In the genomic region with DNA sequence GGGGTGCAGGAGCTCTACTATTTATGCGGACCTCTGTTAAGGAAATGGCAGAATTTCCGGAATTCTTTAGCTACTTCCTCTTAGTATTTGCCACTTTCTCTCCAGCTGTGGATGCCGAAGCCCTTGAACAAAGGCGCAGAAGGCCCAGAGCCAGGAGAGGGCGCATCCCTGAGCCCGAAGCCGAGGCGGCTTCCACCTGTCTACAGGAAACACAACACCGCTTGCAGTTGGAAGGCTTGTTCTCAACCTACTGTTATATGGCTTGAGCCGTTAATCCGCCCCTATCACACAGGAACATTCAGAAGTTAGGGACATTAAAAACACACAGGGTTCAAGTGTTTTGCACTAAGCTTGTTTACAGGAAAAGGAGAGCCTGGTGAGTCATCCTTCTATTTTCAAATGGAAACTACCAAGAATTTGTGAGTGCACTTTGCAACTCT, we compare ENCODE assay signal across 11 cellular contexts.
DNase-seq lines count a peak whose midpoint lies in the region; ATAC-seq and TF ChIP-seq lines count a peak whose summit lies in the region.
"Had no signal": no experiment of that assay in that cellular context is flagged by ENCODE, and none has a peak within 500 bp of the region (broad histone marks: within the 10 kb centered on the region; RNA-seq: fewer than 3 reads in every experiment).

No MANE protein-coding gene starts in this region.

- H3K56ac ChIP-seq in mesendoderm (ENCODE audit: low read length): no peak overlapping the region

- TF ChIP-seq EP300 in suprapubic skin (IDR thresholded peaks at IDR 0.05): no peak
- TF ChIP-seq EP300 in tibial nerve (IDR thresholded peaks at IDR 0.05): no peak

- H4K5ac ChIP-seq in mesendoderm (ENCODE audit: low read length): no peak overlapping the region

- H3K4me2 ChIP-seq in mesendoderm (ENCODE audit: low read length): no peak overlapping the region

- no peak overlapping the region for H3K4ac ChIP-seq in mesendoderm (ENCODE audit: low read depth, low read length)

- no peak overlapping the region for H2BK5ac ChIP-seq in mesendoderm (ENCODE audit: low read length)

- no CpG with 5 or more reads among the region's 11 CpGs for WGBS in mesendoderm (ENCODE audit: extremely low coverage, insufficient coverage, low lambda C conversion rate)
- WGBS in suprapubic skin: 47% methylated on average over 11 of the region's 11 CpGs
- WGBS in tibial nerve, 2 donors: 65 to 78% methylated on average over 11 of the region's 11 CpGs

- no peak overlapping the region for H2BK120ac ChIP-seq in mesendoderm (ENCODE audit: low read depth, low read length)

- no peak overlapping the region for H3K23ac ChIP-seq in mesendoderm (ENCODE audit: low read length)

- no peak overlapping the region for H2AK5ac ChIP-seq in mesendoderm (ENCODE audit: low read length)

- no peak overlapping the region for H2BK15ac ChIP-seq in mesendoderm (replicated peaks; ENCODE audit: low read depth)

- TF ChIP-seq CTCF in choroid plexus epithelial cell (conservative IDR thresholded peaks at IDR 0.05; ENCODE audit: low read depth, low read length) (peak; percentile 20), suprapubic skin (IDR thresholded peaks at IDR 0.05) (no peak), tibial nerve (IDR thresholded peaks at IDR 0.05) (no peak)

- no peak overlapping the region for H3K18ac ChIP-seq in mesendoderm (ENCODE audit: low read length)

- no peak for ATAC-seq in stimulated activated naive CD8-positive, alpha-beta T cell treated with anti-CD3 and anti-CD28 coated beads, Interleukin-15, Interleukin-2, amounts not matched to agents 100 U/mL and 50 U/mL, for 24 hours
- ATAC-seq: stimulated activated naive B cell treated with anti-CD40 and anti-IgM and Interleukin-4, amounts not matched to agents 10 μg/mL and 1 μg/mL and 100 μg/mL, for 72 hours had no signal

- H3K9ac ChIP-seq in mesendoderm (ENCODE audit: low read length): no peak overlapping the region

- DNase-seq in DMS153 (lab: John Stamatoyannopoulos, UW): peak; percentile 97
- DNase-seq in NCI-H2107 (lab: John Stamatoyannopoulos, UW): peak; percentile 83
- peak; percentile 42 for DNase-seq in choroid plexus epithelial cell (ENCODE audit: low read depth)
- peak; percentile 83 for DNase-seq in mesendoderm
- DNase-seq in stimulated activated naive CD8-positive, alpha-beta T cell treated with anti-CD3 and anti-CD28 coated beads, Interleukin-15, Interleukin-2, amounts not matched to agents 100 U/mL and 50 U/mL, for 24 hours: no peak
- DNase-seq in suprapubic skin (ENCODE audit: low spot score in 2 of 2): no peak
- DNase-seq in tibial nerve (ENCODE audit: low spot score in 2 of 2): no peak
- no peak for DNase-seq in T-helper 2 cell
- DNase-seq: CD4-positive, CD25-positive, alpha-beta regulatory T cell; erythroblast; stimulated activated naive B cell treated with anti-CD40 and anti-IgM and Interleukin-4, amounts not matched to agents 10 μg/mL and 1 μg/mL and 100 μg/mL, for 72 hours had no signal

- no peak overlapping the region for H3K4me3 ChIP-seq in choroid plexus epithelial cell (ENCODE audit: low read depth, low read length)
- H3K4me3 ChIP-seq in mesendoderm (ENCODE audit: low read length): no peak overlapping the region
- H3K4me3 ChIP-seq in suprapubic skin: no peak overlapping the region
- H3K4me3 ChIP-seq in tibial nerve: no peak overlapping the region

- H4K8ac ChIP-seq in mesendoderm (ENCODE audit: low read depth, low read length): no peak overlapping the region

- H3K9me3 ChIP-seq in suprapubic skin (no peaks in the 10 kb centered on the region), tibial nerve (no peaks in the 10 kb centered on the region)

- H3K4me1 ChIP-seq in mesendoderm (ENCODE audit: control insufficient read depth, low read depth, low read length) (no peaks in the 10 kb centered on the region), suprapubic skin (no peaks in the 10 kb centered on the region), tibial nerve (peaks cover 0 to 21% (median 8%) of the 10 kb centered on the region in 4 donors)

- no peaks in the 10 kb centered on the region for H3K79me1 ChIP-seq in mesendoderm (ENCODE audit: low read length)

- H3K27ac ChIP-seq in mesendoderm (ENCODE audit: low read depth, low read length): no peak overlapping the region
- no peak overlapping the region for H3K27ac ChIP-seq in suprapubic skin
- no peak overlapping the region for H3K27ac ChIP-seq in tibial nerve

- no peaks in the 10 kb centered on the region for H3K27me3 ChIP-seq in mesendoderm (ENCODE audit: insufficient read depth, low read length, poor library complexity)
- H3K27me3 ChIP-seq in suprapubic skin: no peaks in the 10 kb centered on the region
- H3K27me3 ChIP-seq in tibial nerve: no peaks in the 10 kb centered on the region

- TF ChIP-seq POLR2A in suprapubic skin (IDR thresholded peaks at IDR 0.05): no peak
- TF ChIP-seq POLR2A in tibial nerve (IDR thresholded peaks at IDR 0.05): no peak

- H3K36me3 ChIP-seq in mesendoderm (ENCODE audit: control insufficient read depth, insufficient read depth, low read length) (no peaks in the 10 kb centered on the region), suprapubic skin (no peaks in the 10 kb centered on the region), tibial nerve (no peaks in the 10 kb centered on the region)

- H3K79me2 ChIP-seq in mesendoderm (ENCODE audit: control insufficient read depth, insufficient read depth, low read length): no peaks in the 10 kb centered on the region

Comparison
In these comparisons a context has a peak if more than half of its experiments do, and no peak if none do; other contexts are left out.
1. DNase-seq: peak in DMS153 (single experiment), NCI-H2107 (single experiment), choroid plexus epithelial cell (single experiment) and mesendoderm (single experiment); none in stimulated activated naive CD8-positive, alpha-beta T cell treated with anti-CD3 and anti-CD28 coated beads, Interleukin-15, Interleukin-2, amounts not matched to agents 100 U/mL and 50 U/mL, for 24 hours (single experiment), suprapubic skin (0 of 2), tibial nerve (0 of 2) and T-helper 2 cell (0 of 5).